ENCODE assay signal across 26 cellular contexts in the genomic region with DNA sequence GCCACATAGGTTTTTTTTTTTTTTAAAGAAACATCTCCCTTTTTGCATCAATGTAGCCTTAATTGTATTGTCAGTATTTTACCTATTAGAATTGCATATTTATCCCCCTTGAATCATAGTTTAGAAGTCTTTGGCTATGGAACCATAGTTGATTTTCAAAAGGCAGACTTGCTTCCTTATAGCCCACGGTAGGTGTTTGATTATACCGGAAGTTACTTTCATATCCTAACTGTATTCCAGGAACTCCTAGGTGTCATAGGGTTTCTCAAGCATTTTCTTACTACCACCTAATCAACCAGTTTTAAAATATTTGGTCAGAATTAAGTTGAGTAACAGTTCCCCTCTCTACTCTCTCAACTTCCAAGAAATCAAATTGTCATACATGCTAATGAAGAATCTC.
"Had no signal": no experiment of that assay in that cellular context is flagged by ENCODE, and none has a peak within 500 bp of the region (broad histone marks: within the 10 kb centered on the region; RNA-seq: fewer than 3 reads in every experiment).

No MANE protein-coding gene starts in this region.

- H3K27me3 ChIP-seq: adrenal gland, body of pancreas, colonic mucosa had no signal

- H3K27ac ChIP-seq: adrenal gland, body of pancreas, colonic mucosa, WERI-Rb-1 had no signal

- H3K4me1 ChIP-seq: adrenal gland, body of pancreas, colonic mucosa had no signal

- H3K4me3 ChIP-seq: adrenal gland, body of pancreas, colonic mucosa had no signal

- ATAC-seq: activated CD4-positive, CD25-positive, alpha-beta regulatory T cell treated with anti-CD3 and anti-CD28 coated beads, Interleukin-2, amount 50 U/mL, for 24 hours; activated CD8-positive, alpha-beta T cell treated with anti-CD3 and anti-CD28 coated beads for 36 hours; activated naive CD8-positive, alpha-beta T cell treated with anti-CD3 and anti-CD28 coated beads, Interleukin-2, amount 50 U/mL, for 24 hours; activated T-cell treated with anti-CD3 and anti-CD28 coated beads, Interleukin-2, amount 50 U/mL, for 4 hours; activated T-helper 17 cell treated with anti-CD3 and anti-CD28 coated beads, Interleukin-2, amount 50 U/mL, for 72 hours; body of pancreas; esophagus mucosa had no signal

- H3K9me3 ChIP-seq: adrenal gland, body of pancreas, colonic mucosa had no signal

- DNase-seq: activated B cell treated with CpG ODN at 0.5 μM for 24 hours; activated CD4-positive, alpha-beta T cell treated with anti-CD3 and anti-CD28 coated beads for 48 hours; activated CD4-positive, alpha-beta T cell treated with anti-CD3 and anti-CD28 coated beads, Interleukin-2, amount 50 U/mL, for 1 hour; activated CD4-positive, alpha-beta T cell treated with anti-CD3 and anti-CD28 coated beads, Interleukin-2, amount 50 U/mL, for 48 hours; activated CD8-positive, alpha-beta memory T cell treated with anti-CD3 and anti-CD28 coated beads for 24 hours; activated CD8-positive, alpha-beta T cell treated with anti-CD3 and anti-CD28 coated beads for 36 hours; activated effector memory CD4-positive, alpha-beta T cell treated with Interleukin-2 at 50 U/mL for 16 hours; activated gamma-delta T cell treated with Interleukin-2 at 50 U/mL for 16 hours; activated naive CD4-positive, alpha-beta T cell treated with anti-CD3 and anti-CD28 coated beads for 36 hours; activated naive CD8-positive, alpha-beta T cell treated with anti-CD3 and anti-CD28 coated beads for 36 hours; activated naive CD8-positive, alpha-beta T cell treated with anti-CD3 and anti-CD28 coated beads, Interleukin-2, amount 50 U/mL, for 24 hours; activated T-cell treated with anti-CD3 and anti-CD28 coated beads, Interleukin-2, amount 50 U/mL, for 4 hours; adrenal gland; amygdala; aorta; body of pancreas; colonic mucosa; effector CD8-positive, alpha-beta T cell; endodermal cell; foreskin fibroblast; head of caudate nucleus; T-helper 2 cell; WERI-Rb-1 had no signal

- H3K36me3 ChIP-seq: adrenal gland, colonic mucosa, WERI-Rb-1 had no signal
